In the genomic region with DNA sequence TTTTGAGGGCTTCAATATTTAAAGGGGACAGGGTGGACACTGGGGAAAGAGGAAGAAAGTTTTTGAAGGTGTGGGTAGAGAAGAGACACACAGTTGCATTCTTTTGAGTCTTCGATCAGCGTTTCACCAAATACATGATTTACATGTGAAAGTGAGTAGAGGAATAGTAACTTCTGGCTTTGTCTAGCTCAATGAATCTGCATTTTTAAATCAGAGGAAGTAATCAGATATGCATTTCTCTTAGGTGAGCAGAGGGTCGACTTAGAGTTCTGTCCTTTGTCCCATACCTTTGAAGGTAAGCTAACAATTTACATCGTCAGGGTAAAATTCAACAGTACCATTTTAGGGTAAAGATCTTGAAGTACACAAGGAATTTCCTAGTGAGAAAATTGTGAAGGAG, we compare ENCODE assay signal across 25 cellular contexts.
"Had no signal": no experiment of that assay in that cellular context is flagged by ENCODE, and none has a peak within 500 bp of the region (broad histone marks: within the 10 kb centered on the region; RNA-seq: fewer than 3 reads in every experiment).

No MANE protein-coding gene starts in this region.

- H3K4me1 ChIP-seq: gastroesophageal sphincter, heart left ventricle, left lung, pancreas, right lobe of liver, transverse colon, upper lobe of right lung, uterus had no signal

- H3K27me3 ChIP-seq: gastroesophageal sphincter, heart left ventricle, hepatocyte, left lung, neutrophil, pancreas, right lobe of liver, transverse colon, upper lobe of right lung, uterus had no signal

- H3K9me3 ChIP-seq: neutrophil, pancreas, right lobe of liver, transverse colon, upper lobe of right lung, uterus had no signal

- H3K27ac ChIP-seq: epithelial cell of prostate, gastroesophageal sphincter, heart left ventricle, hepatocyte, left lung, neutrophil, pancreas, right lobe of liver, transverse colon, upper lobe of right lung, uterus had no signal

- DNase-seq: cortex of kidney; foreskin fibroblast; heart left ventricle; left cardiac atrium; left lung; mesenchymal stem cell; mucosa of descending colon; naive B cell; pancreas; right lobe of liver; small intestine; stimulated activated CD4-positive, alpha-beta T cell treated with anti-CD3 and anti-CD28 coated beads, Interleukin-15, amount 100 ng/mL, for 24 hours; stimulated activated CD4-positive, alpha-beta T cell treated with anti-CD3 and anti-CD28 coated beads, Interleukin-2, amount 100 ng/mL, for 48 hours; stimulated activated naive B cell treated with anti-CD40 and anti-IgM and Interleukin-4, amounts not matched to agents 10 μg/mL and 1 μg/mL and 100 μg/mL, for 72 hours; transverse colon; upper lobe of right lung; uterus had no signal

- H3K36me3 ChIP-seq: gastroesophageal sphincter, heart left ventricle, left lung, neutrophil, pancreas, right lobe of liver, transverse colon, upper lobe of right lung, uterus had no signal

- H3K4me2 ChIP-seq: hepatocyte had no signal

- H3K4me3 Mint-ChIP-seq: mesothelial cell of epicardium; natural killer cell treated with Interleukin-12 subunit alpha and Interleukin-12 subunit beta and Interleukin-15 and Interleukin-18, amount 100 ng/mL, for 72 hours; neural crest cell; stimulated activated naive B cell treated with anti-CD40 and anti-IgM and Interleukin-4, amounts not matched to agents 10 μg/mL and 1 μg/mL and 100 μg/mL, for 72 hours; stimulated activated naive CD8-positive, alpha-beta T cell treated with anti-CD3 and anti-CD28 coated beads, Interleukin-15, Interleukin-2, amounts not matched to agents 100 ng/mL and 50 ng/mL, for 24 hours had no signal

- H2AFZ ChIP-seq: hepatocyte had no signal

- H3K79me2 ChIP-seq: hepatocyte had no signal

- H3K27me3 Mint-ChIP-seq: natural killer cell treated with Interleukin-12 subunit alpha and Interleukin-12 subunit beta and Interleukin-15 and Interleukin-18, amount 100 ng/mL, for 72 hours; stimulated activated naive B cell treated with anti-CD40 and anti-IgM and Interleukin-4, amounts not matched to agents 10 μg/mL and 1 μg/mL and 100 μg/mL, for 72 hours; stimulated activated naive CD8-positive, alpha-beta T cell treated with anti-CD3 and anti-CD28 coated beads, Interleukin-15, Interleukin-2, amounts not matched to agents 100 ng/mL and 50 ng/mL, for 24 hours had no signal

- H3K4me3 ChIP-seq: gastroesophageal sphincter, heart left ventricle, hepatocyte, left lung, mucosa of descending colon, pancreas, right lobe of liver, transverse colon, upper lobe of right lung, uterus had no signal

- H3K27ac Mint-ChIP-seq: mesothelial cell of epicardium; naive B cell; natural killer cell treated with Interleukin-12 subunit alpha and Interleukin-12 subunit beta and Interleukin-15 and Interleukin-18, amount 100 ng/mL, for 72 hours; stimulated activated naive B cell treated with anti-CD40 and anti-IgM and Interleukin-4, amounts not matched to agents 10 μg/mL and 1 μg/mL and 100 μg/mL, for 72 hours; stimulated activated naive CD8-positive, alpha-beta T cell treated with anti-CD3 and anti-CD28 coated beads, Interleukin-15, Interleukin-2, amounts not matched to agents 100 ng/mL and 50 ng/mL, for 24 hours had no signal

- H3K4me1 Mint-ChIP-seq: mesothelial cell of epicardium; naive B cell; neural crest cell; stimulated activated naive B cell treated with anti-CD40 and anti-IgM and Interleukin-4, amounts not matched to agents 10 μg/mL and 1 μg/mL and 100 μg/mL, for 72 hours had no signal

- H3K36me3 Mint-ChIP-seq: naive B cell; stimulated activated naive B cell treated with anti-CD40 and anti-IgM and Interleukin-4, amounts not matched to agents 10 μg/mL and 1 μg/mL and 100 μg/mL, for 72 hours had no signal
